In genomic region chr2:108145551-108145950, GRCh38 we compare ENCODE assay signal across 1 cellular context.
TF ChIP-seq lines count a peak whose summit lies in the region.

No MANE protein-coding gene starts in this region.

TF ChIP-seq in IMR-90, 13 proteins besides CTCF, POLR2A, EP300 and RAD21:
- TF ChIP-seq RCOR1 (IDR thresholded peaks at IDR 0.05; ENCODE audit: insufficient replicate concordance, low read length) (no peak), RFX5 (IDR thresholded peaks at IDR 0.05; ENCODE audit: low read depth, low read length) (no peak), MAFK (IDR thresholded peaks at IDR 0.05; ENCODE audit: low read depth, low read length) (no peak), CHD1 (IDR thresholded peaks at IDR 0.05; ENCODE audit: low read depth, low read length) (no peak), CEBPB (IDR thresholded peaks at IDR 0.05; ENCODE audit: low read depth, low read length) (no peak), FOS (IDR thresholded peaks at IDR 0.05; ENCODE audit: low read depth, low read length) (no peak), NFE2L2 (IDR thresholded peaks at IDR 0.05; ENCODE audit: low read depth, low read length) (no peak), MAZ (IDR thresholded peaks at IDR 0.05; ENCODE audit: borderline replicate concordance, low read depth, low read length) (no peak), MXI1 (IDR thresholded peaks at IDR 0.05; ENCODE audit: borderline replicate concordance, low read depth, low read length) (no peak), ELK1 (IDR thresholded peaks at IDR 0.05; ENCODE audit: borderline replicate concordance, low read depth, low read length) (no peak), BHLHE40 (IDR thresholded peaks at IDR 0.05; ENCODE audit: low read depth, low read length) (no peak), SMC3 (IDR thresholded peaks at IDR 0.05; ENCODE audit: low read depth, low read length) (no peak)
- TF ChIP-seq, protein P1, sequence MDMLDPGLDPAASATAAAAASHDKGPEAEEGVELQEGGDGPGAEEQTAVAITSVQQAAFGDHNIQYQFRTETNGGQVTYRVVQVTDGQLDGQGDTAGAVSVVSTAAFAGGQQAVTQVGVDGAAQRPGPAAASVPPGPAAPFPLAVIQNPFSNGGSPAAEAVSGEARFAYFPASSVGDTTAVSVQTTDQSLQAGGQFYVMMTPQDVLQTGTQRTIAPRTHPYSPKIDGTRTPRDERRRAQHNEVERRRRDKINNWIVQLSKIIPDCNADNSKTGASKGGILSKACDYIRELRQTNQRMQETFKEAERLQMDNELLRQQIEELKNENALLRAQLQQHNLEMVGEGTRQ (IDR thresholded peaks at IDR 0.05; ENCODE audit: low read depth, low read length) = no peak
